In the genomic region with DNA sequence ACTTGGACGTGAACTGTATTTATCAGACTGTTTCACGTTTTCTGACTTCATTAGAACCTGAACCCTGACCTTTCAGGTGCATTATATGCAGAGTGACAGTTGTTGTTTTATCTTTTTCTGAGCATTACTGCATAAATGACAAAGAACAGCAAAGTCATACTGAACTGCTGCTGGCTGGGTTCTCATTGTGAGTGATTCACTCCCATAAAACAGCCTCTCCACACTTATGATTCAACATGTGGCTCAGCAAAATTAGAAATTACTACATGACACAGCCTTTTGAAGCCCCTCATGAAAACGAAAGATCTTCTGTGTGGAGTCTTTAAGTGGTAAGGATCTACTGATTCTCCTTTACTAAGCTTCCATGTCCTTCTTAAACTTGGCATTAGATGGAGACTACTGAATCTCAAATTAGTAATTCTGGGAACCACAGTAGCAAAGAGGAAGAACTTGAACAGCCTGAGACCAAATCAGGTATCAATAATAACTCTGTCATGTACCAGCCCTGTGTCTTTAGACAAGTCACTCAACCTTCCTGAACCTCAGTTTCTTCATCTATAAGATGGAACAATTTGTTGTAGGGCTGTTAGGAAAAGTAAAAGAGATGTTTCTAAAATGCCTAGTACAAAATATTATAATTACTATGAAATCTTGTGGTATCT, we compare ENCODE assay signal across 12 cellular contexts.
A peak's percentile ranks its signal among the peaks of the same experiment; 100 is the strongest.
DNase-seq lines count a peak whose midpoint lies in the region; ATAC-seq lines count a peak whose summit lies in the region.
"Had no signal": no experiment of that assay in that cellular context is flagged by ENCODE, and none has a peak within 500 bp of the region (broad histone marks: within the 10 kb centered on the region; RNA-seq: fewer than 3 reads in every experiment).

No MANE protein-coding gene starts in this region.

- 50 to 55% methylated on average over 3 of the region's 3 CpGs for WGBS in aorta, 2 donors

- peaks cover 0 to 6% of the 10 kb centered on the region in 2 donors for H3K36me3 Mint-ChIP-seq in activated naive CD4-positive, alpha-beta T cell treated with anti-CD3 and anti-CD28 coated beads, Interleukin-2, amount 50 U/mL, for 72 hours
- peaks cover 2% of the 10 kb centered on the region for H3K36me3 Mint-ChIP-seq in activated naive CD4-positive, alpha-beta T cell treated with anti-CD3 and anti-CD28 coated beads for 36 hours (ENCODE audit: low read depth)

- CTCF ChIA-PET in activated naive CD4-positive, alpha-beta T cell treated with anti-CD3 and anti-CD28 coated beads for 36 hours (lab: Charles Lee) = no interaction called here

- H3K4me1 ChIP-seq in aorta (ENCODE audit: control insufficient read depth in 1 of 2, insufficient read depth in 2 of 2, low read length in 2 of 2) = peaks cover 0 to 8% of the 10 kb centered on the region in 2 donors

- no peak overlapping the region for H3K4me3 Mint-ChIP-seq in activated naive CD4-positive, alpha-beta T cell treated with anti-CD3 and anti-CD28 coated beads for 36 hours

- H3K27ac ChIP-seq in SK-N-MC = 0 out of 2 replicates have a peak overlapping the region, but pooled peaks have one; percentile 15
- no peak overlapping the region for H3K27ac ChIP-seq in aorta (ENCODE audit: low read depth in 1 of 2, low read length in 2 of 2)

- ATAC-seq in activated naive CD4-positive, alpha-beta T cell treated with anti-CD3 and anti-CD28 coated beads, Interleukin-2, amount 50 U/mL, for 72 hours = peak; percentile 36 to 89
- ATAC-seq in aorta (ENCODE audit: low FRiP score) (peak; percentile 77), GM19397 (IDR thresholded peaks at IDR 0.05; ENCODE audit: unreplicated experiment) (no peak), GM21619 (IDR thresholded peaks at IDR 0.05; ENCODE audit: unreplicated experiment) (no peak), HG02970 (IDR thresholded peaks at IDR 0.05; ENCODE audit: low FRiP score, unreplicated experiment) (no peak)
- ATAC-seq: HepG2 had no signal

- H3K9me3 ChIP-seq in SK-N-MC (ENCODE audit: low read depth, low read length) (no peaks in the 10 kb centered on the region), aorta (ENCODE audit: control insufficient read depth, low read length) (no peaks in the 10 kb centered on the region)
- H3K9me3 ChIP-seq: upper lobe of left lung had no signal

- H3K4me1 Mint-ChIP-seq in activated naive CD4-positive, alpha-beta T cell treated with anti-CD3 and anti-CD28 coated beads for 36 hours (ENCODE audit: low read depth) = peaks cover 13% of the 10 kb centered on the region

- H3K9ac ChIP-seq in SK-N-MC (ENCODE audit: insufficient read length) = no peak overlapping the region

- no peaks in the 10 kb centered on the region for H3K27me3 ChIP-seq in aorta (ENCODE audit: control insufficient read depth in 1 of 2, insufficient read depth in 2 of 2, low read length in 1 of 2)
- H3K27me3 ChIP-seq: upper lobe of left lung had no signal

- no peak overlapping the region for H3K27ac Mint-ChIP-seq in activated naive CD4-positive, alpha-beta T cell treated with anti-CD3 and anti-CD28 coated beads, Interleukin-2, amount 50 U/mL, for 72 hours
- H3K27ac Mint-ChIP-seq in activated naive CD4-positive, alpha-beta T cell treated with anti-CD3 and anti-CD28 coated beads for 36 hours = no peak overlapping the region

- H3K4me3 ChIP-seq in SK-N-MC = no peak overlapping the region
- no peak overlapping the region for H3K4me3 ChIP-seq in aorta (ENCODE audit: low read length in 2 of 2)
- H3K4me3 ChIP-seq: upper lobe of left lung had no signal

- intact Hi-C loops in activated naive CD4-positive, alpha-beta T cell treated with anti-CD3 and anti-CD28 coated beads for 36 hours (cut with micrococcal nuclease) = no loop called here
- intact Hi-C loops in aorta (cut with DNase I) = no loop called here

- no peak for DNase-seq in activated naive CD4-positive, alpha-beta T cell treated with anti-CD3 and anti-CD28 coated beads, Interleukin-2, amount 50 U/mL, for 72 hours (ENCODE audit: low spot score in 2 of 2)
- no peak for DNase-seq in activated naive CD4-positive, alpha-beta T cell treated with anti-CD3 and anti-CD28 coated beads for 36 hours
- DNase-seq in SK-N-MC (ENCODE audit: low read depth, low spot score) (no peak), fibroblast of peridontal ligament (ENCODE audit: extremely low read depth) (peak; percentile 73), aorta (no peak)
- DNase-seq: effector memory CD4-positive, alpha-beta T cell; stimulated activated CD4-positive, alpha-beta T cell treated with anti-CD3 and anti-CD28 coated beads, Interleukin-2, amount 100 ng/mL, for 24 hours; upper lobe of left lung had no signal

- no peaks in the 10 kb centered on the region for H3K27me3 Mint-ChIP-seq in activated naive CD4-positive, alpha-beta T cell treated with anti-CD3 and anti-CD28 coated beads for 36 hours (ENCODE audit: low read depth)

- H3K9me3 Mint-ChIP-seq in activated naive CD4-positive, alpha-beta T cell treated with anti-CD3 and anti-CD28 coated beads, Interleukin-2, amount 50 U/mL, for 72 hours = peaks cover 0 to 4% of the 10 kb centered on the region in 2 donors
- no peaks in the 10 kb centered on the region for H3K9me3 Mint-ChIP-seq in activated naive CD4-positive, alpha-beta T cell treated with anti-CD3 and anti-CD28 coated beads for 36 hours

- no peaks in the 10 kb centered on the region for H3K36me3 ChIP-seq in SK-N-MC (ENCODE audit: insufficient read depth, low read length)
- H3K36me3 ChIP-seq in aorta (ENCODE audit: control insufficient read depth in 1 of 2, insufficient read depth in 2 of 2, low read length in 1 of 2) = no peaks in the 10 kb centered on the region
- H3K36me3 ChIP-seq: upper lobe of left lung had no signal

Comparison
In these comparisons a context has a peak if more than half of its experiments do, and no peak if none do; other contexts are left out.
1. ATAC-seq: peak in activated naive CD4-positive, alpha-beta T cell treated with anti-CD3 and anti-CD28 coated beads, Interleukin-2, amount 50 U/mL, for 72 hours (2 of 2) and aorta (single experiment); none in GM19397 (single experiment), GM21619 (single experiment) and HG02970 (single experiment).